13 cellular contexts compared by ENCODE assay signal in genomic region chr7:47488969-47489342, GRCh38.
DNase-seq lines count a peak whose midpoint lies in the region; ATAC-seq and TF ChIP-seq lines count a peak whose summit lies in the region.
"Had no signal": no experiment of that assay in that cellular context is flagged by ENCODE, and none has a peak within 500 bp of the region (broad histone marks: within the 10 kb centered on the region; RNA-seq: fewer than 3 reads in every experiment).

No MANE protein-coding gene starts in this region.

- intact Hi-C loops in ascending aorta (cut with DNase I) (loop anchor here (5.0 kb wide), 1 partner anchor 33 kb away; no protein-coding TSS in a partner anchor), posterior vena cava (cut with DNase I) (no loop called here), mucosa of descending colon (cut with DNase I, micrococcal nuclease) (no loop called here)

- ATAC-seq in HG03159 (IDR thresholded peaks at IDR 0.05; ENCODE audit: unreplicated experiment) (no peak), mucosa of descending colon (no peak), GM19351 (IDR thresholded peaks at IDR 0.05; ENCODE audit: unreplicated experiment) (no peak)

- peaks cover 56% of the 10 kb centered on the region for H3K79me2 ChIP-seq in osteoblast (ENCODE audit: insufficient read depth, low read length)

- H3K27me3 ChIP-seq in H7 (ENCODE audit: control insufficient read depth, insufficient read depth, low read length), result no peaks in the 10 kb centered on the region; the same call in 1 of the 2 replicates
- H3K27me3 ChIP-seq in ascending aorta, result no peaks in the 10 kb centered on the region
- no peaks in the 10 kb centered on the region for H3K27me3 ChIP-seq in osteoblast (ENCODE audit: insufficient read depth, low read length)

- DNase-seq in H7 (peak; percentile 72), ascending aorta (ENCODE audit: low spot score in 2 of 2) (no peak), iPS-NIHi11 (ENCODE audit: low spot score) (peak; percentile 41), posterior vena cava (ENCODE audit: low spot score) (peak; percentile 62), osteoblast (ENCODE audit: insufficient read length, low spot score, missing footprints) (no peak), mucosa of descending colon (no peak)
- DNase-seq: activated CD4-positive, CD25-positive, alpha-beta regulatory T cell; effector CD4-positive, alpha-beta T cell; NCI-H345; stimulated activated CD4-positive, alpha-beta T cell treated with anti-CD3 and anti-CD28 coated beads, Interleukin-1b, Interleukin-23, amount 100 ng/mL, for 48 hours had no signal

- H3K9me3 ChIP-seq in ascending aorta (no peaks in the 10 kb centered on the region), osteoblast (ENCODE audit: low read depth, low read length) (no peaks in the 10 kb centered on the region), mucosa of descending colon (no peaks in the 10 kb centered on the region)

- no peak overlapping the region for H3K4me2 ChIP-seq in osteoblast (ENCODE audit: insufficient read depth, low read length)

- H3K4me1 ChIP-seq in ascending aorta, result peaks cover 0 to 23% of the 10 kb centered on the region in 2 donors
- H3K4me1 ChIP-seq in osteoblast (ENCODE audit: insufficient read depth, low read length), result peaks cover 5% of the 10 kb centered on the region
- peaks cover 21% of the 10 kb centered on the region for H3K4me1 ChIP-seq in mucosa of descending colon (ENCODE audit: low read depth)

- H2AFZ ChIP-seq in osteoblast (ENCODE audit: low read length), result no peak overlapping the region

- H3K36me3 ChIP-seq in H7 (replicated peaks; ENCODE audit: control insufficient read depth, insufficient read depth, low read length) (no peaks in the 10 kb centered on the region; the same call in 1 of the 2 replicates), ascending aorta (no peaks in the 10 kb centered on the region), osteoblast (ENCODE audit: insufficient read depth, low read length) (peaks cover 8% of the 10 kb centered on the region), mucosa of descending colon (ENCODE audit: low read depth) (no peaks in the 10 kb centered on the region)

- no peak for TF ChIP-seq CTCF in ascending aorta (IDR thresholded peaks at IDR 0.05)
- no peak for TF ChIP-seq CTCF in osteoblast (IDR thresholded peaks at IDR 0.05; ENCODE audit: extremely low read depth, low read depth, low read length)
- TF ChIP-seq CTCF in mucosa of descending colon (IDR thresholded peaks at IDR 0.05), result no peak

- peak overlapping the region; percentile 3 to 23 for H3K27ac ChIP-seq in ascending aorta
- no peak overlapping the region for H3K27ac ChIP-seq in osteoblast (ENCODE audit: low read depth, low read length)

- H3K4me3 ChIP-seq in H7 (ENCODE audit: insufficient read depth, low read depth, low read length) (no peak overlapping the region), ascending aorta (no peak overlapping the region), osteoblast (ENCODE audit: insufficient read depth, low read length) (no peak overlapping the region), mucosa of descending colon (no peak overlapping the region)
- H3K4me3 ChIP-seq: lung had no signal

- H4K20me1 ChIP-seq in osteoblast (ENCODE audit: insufficient read depth, low read length), result peaks cover 51% of the 10 kb centered on the region

Comparison
In these comparisons a context has a peak if more than half of its experiments do, and no peak if none do; other contexts are left out.
1. DNase-seq: peak in H7 (single experiment), iPS-NIHi11 (single experiment) and posterior vena cava (single experiment); none in ascending aorta (0 of 2), osteoblast (single experiment) and mucosa of descending colon (0 of 3).